Comparison of ENCODE assay signal across 28 cellular contexts in genomic region chr10:61084493-61084892, GRCh38.
"Had no signal": no experiment of that assay in that cellular context is flagged by ENCODE, and none has a peak within 500 bp of the region (broad histone marks: within the 10 kb centered on the region; RNA-seq: fewer than 3 reads in every experiment).

No MANE protein-coding gene starts in this region.

- H3K4me1 Mint-ChIP-seq: endodermal cell had no signal

- H3K27me3 Mint-ChIP-seq: dendritic cell treated with granulocyte-macrophage colony-stimulating factor and Interleukin-4, amounts not matched to agents 40 ng/mL and 50 ng/mL, for 4 days had no signal

- H3K79me2 ChIP-seq: hepatocyte had no signal

- FAIRE-seq: endometrium, endothelial cell of umbilical vein had no signal

- H3K36me3 ChIP-seq: colonic mucosa, esophagus muscularis mucosa, esophagus squamous epithelium, gastrocnemius medialis, gastroesophageal sphincter, heart left ventricle, heart right ventricle had no signal

- H3K4me1 ChIP-seq: colonic mucosa, esophagus muscularis mucosa, foreskin keratinocyte, gastrocnemius medialis, gastroesophageal sphincter, heart left ventricle, heart right ventricle had no signal

- H2AFZ ChIP-seq: hepatocyte had no signal

- ATAC-seq: effector memory CD8-positive, alpha-beta T cell; esophagus mucosa; foreskin keratinocyte; gastrocnemius medialis; gastroesophageal sphincter; heart left ventricle; heart right ventricle had no signal

- H3K27me3 ChIP-seq: colonic mucosa, dorsolateral prefrontal cortex, esophagus muscularis mucosa, esophagus squamous epithelium, foreskin keratinocyte, gastrocnemius medialis, gastroesophageal sphincter, heart left ventricle, heart right ventricle, hepatocyte had no signal

- H3K9me3 ChIP-seq: colonic mucosa, esophagus muscularis mucosa, gastrocnemius medialis had no signal

- DNase-seq: colonic mucosa; cortex of kidney; dermis blood vessel endothelial cell; dorsolateral prefrontal cortex; effector CD4-positive, alpha-beta T cell; effector CD8-positive, alpha-beta T cell; effector memory CD4-positive, alpha-beta T cell; effector memory CD8-positive, alpha-beta T cell; endodermal cell; erythroblast; esophagus squamous epithelium; foreskin fibroblast; foreskin keratinocyte; foreskin melanocyte; gastrocnemius medialis; glutamatergic neuron; head of caudate nucleus; heart left ventricle; heart right ventricle had no signal

- H3K4me2 ChIP-seq: hepatocyte had no signal

- H3K4me3 ChIP-seq: colonic mucosa, coronary artery, dorsolateral prefrontal cortex, esophagus muscularis mucosa, esophagus squamous epithelium, gastrocnemius medialis, gastroesophageal sphincter, heart left ventricle, heart right ventricle, hepatocyte had no signal

- H3K27ac Mint-ChIP-seq: dendritic cell treated with granulocyte-macrophage colony-stimulating factor and Interleukin-4, amounts not matched to agents 40 ng/mL and 50 ng/mL, for 4 days; effector memory CD8-positive, alpha-beta T cell; endodermal cell had no signal

- H3K4me3 Mint-ChIP-seq: dendritic cell treated with granulocyte-macrophage colony-stimulating factor and Interleukin-4, amounts not matched to agents 40 ng/mL and 50 ng/mL, for 4 days; effector memory CD8-positive, alpha-beta T cell; endodermal cell had no signal

- H3K27ac ChIP-seq: colonic mucosa, coronary artery, dorsolateral prefrontal cortex, epithelial cell of prostate, esophagus muscularis mucosa, esophagus squamous epithelium, foreskin keratinocyte, gastrocnemius medialis, gastroesophageal sphincter, heart left ventricle, heart right ventricle, hepatocyte had no signal
